ENCODE assay signal across 8 cellular contexts in the genomic region with DNA sequence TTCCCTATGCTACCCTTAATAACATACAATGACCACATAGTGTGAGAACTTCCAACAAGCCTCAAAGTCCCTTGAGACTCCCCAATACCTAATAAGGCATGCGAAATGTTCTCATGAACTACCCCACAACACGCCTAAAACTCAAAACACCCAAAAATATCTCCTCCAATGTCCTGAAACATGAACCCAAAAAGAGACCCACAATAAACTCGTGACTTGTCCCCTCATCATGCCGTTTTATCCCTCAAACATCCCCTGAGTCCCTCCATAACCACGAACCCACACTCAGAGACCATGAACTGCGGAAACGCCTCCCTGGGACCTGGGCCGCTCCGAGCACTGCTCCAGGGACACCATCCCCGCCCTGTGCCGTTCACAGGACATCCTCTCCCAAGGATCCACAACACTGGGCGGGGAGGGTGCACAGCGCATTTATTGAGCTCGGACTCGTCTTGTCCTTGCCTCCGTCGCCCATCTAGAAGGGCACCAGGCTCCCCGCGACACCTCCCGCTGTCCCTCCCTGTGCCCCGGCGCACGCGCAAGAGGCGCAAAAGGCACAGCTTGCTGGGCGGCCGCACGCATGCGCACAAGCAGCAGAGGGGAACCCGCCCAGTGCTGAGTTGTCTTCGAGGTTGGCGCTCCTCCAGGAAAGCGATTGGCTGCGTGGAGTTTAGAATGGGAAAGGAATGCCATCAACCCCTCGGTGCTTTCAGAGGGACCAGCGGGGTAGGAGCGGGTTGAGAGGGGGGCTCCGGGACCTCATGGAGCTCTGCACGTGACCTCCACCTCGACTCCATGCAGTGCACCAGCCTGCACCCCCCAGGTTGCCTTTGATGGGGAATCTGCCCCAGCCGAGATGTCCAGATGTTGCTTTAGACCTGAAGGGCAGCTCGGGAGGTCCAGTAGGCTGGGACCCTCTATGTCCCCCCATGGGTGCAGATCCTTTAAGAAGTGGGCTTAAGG. TPM values are rescaled to one million over a fixed set of nuclear protein-coding genes. Genes with fewer than 3 reads are reported as not detected.
A peak's percentile ranks its signal among the peaks of the same experiment; 100 is the strongest.
DNase-seq lines count a peak whose midpoint lies in the region; ATAC-seq, FAIRE-seq and TF ChIP-seq lines count a peak whose summit lies in the region.

No MANE protein-coding gene starts in this region.

- intact Hi-C loops in pancreas (cut with DNase I) = no loop called here

- no peak for FAIRE-seq in pancreas (lab: Jason Lieb, UNC)

- H3K4me3 ChIP-seq in HL-60 (replicated peaks; ENCODE audit: insufficient read depth, low read length) (peak overlapping the region; percentile 33), pancreas (peak overlapping the region; percentile 26 to 56 (median 40)), thoracic aorta (peak overlapping the region; percentile 87)

- DNase-seq in 8988T = peak; percentile 98
- peak; percentile 39 to 58 for DNase-seq in HL-60 (ENCODE audit: low read depth in 1 of 2, low spot score in 1 of 2)
- peak; percentile 59 to 75 for DNase-seq in SHP77 (lab: John Stamatoyannopoulos, UW)
- peak; percentile 69 for DNase-seq in activated gamma-delta T cell treated with anti-CD3 and anti-CD28 coated beads, Interleukin-2, amount 50 U/mL, for 16 hours (ENCODE audit: low read depth)
- DNase-seq in foreskin melanocyte = peak; percentile 86
- peak; percentile 90 to 99 (median 94) for DNase-seq in pancreas
- DNase-seq in thoracic aorta (ENCODE audit: low spot score) = peak; percentile 82

- no peaks in the 10 kb centered on the region for H3K36me3 ChIP-seq in pancreas
- no peaks in the 10 kb centered on the region for H3K36me3 ChIP-seq in thoracic aorta

- H3K27me3 ChIP-seq in HL-60 (ENCODE audit: insufficient read depth, poor library complexity, severe bottlenecking) (no peaks in the 10 kb centered on the region), pancreas (no peaks in the 10 kb centered on the region), thoracic aorta (replicated peaks; ENCODE audit: insufficient read depth) (no peaks in the 10 kb centered on the region)

- peaks cover 0 to 12% (median 0%) of the 10 kb centered on the region in 3 donors for H3K4me1 ChIP-seq in pancreas
- H3K4me1 ChIP-seq in thoracic aorta (ENCODE audit: control insufficient read depth in 1 of 2, low read depth in 2 of 2) = peaks cover 5 to 30% of the 10 kb centered on the region in 2 donors

- peak; percentile 66 for TF ChIP-seq POLR2A in GM18526 (IDR thresholded peaks at IDR 0.05; ENCODE audit: extremely low read depth, insufficient read length)

- WGBS in pancreas, 2 donors = 8 to 10% methylated on average over 42 of the region's 42 CpGs

- H3K9me3 ChIP-seq in pancreas (no peaks in the 10 kb centered on the region), thoracic aorta (no peaks in the 10 kb centered on the region)

- peak; percentile 94 to 96 (median 96) for ATAC-seq in pancreas
- peak; percentile 85 for ATAC-seq in thoracic aorta (ENCODE audit: insufficient number of reproducible peaks, low FRiP score, low read depth)

- no peak for TF ChIP-seq CTCF in HL-60 (IDR thresholded peaks at IDR 0.05; ENCODE audit: insufficient read depth, low read length)
- no peak for TF ChIP-seq CTCF in pancreas (IDR thresholded peaks at IDR 0.05)
- no peak for TF ChIP-seq CTCF in thoracic aorta (IDR thresholded peaks at IDR 0.05)

- H3K27ac ChIP-seq in HL-60 (replicated peaks) (no peak overlapping the region), pancreas (peak overlapping the region in 3 of 4 donors; percentile 60 to 69 (median 66)), thoracic aorta (peak overlapping the region; percentile 88 to 92)

RNA-seq across cellular contexts. Expression of a gene that starts 8.8 kb away (rescaled TPM):
- total RNA-seq in pancreas (10 to 100 TPM; 12.2 to 33.4 (median 16.7) TPM), thoracic aorta (1 to 10 TPM in 1 of 2 donors, under 1 TPM in 1; 0.68 to 6.4 TPM)
- 10 to 100 TPM; 33.9 to 59.1 TPM for polyA plus RNA-seq in pancreas

RNA-seq across cellular contexts. Expression of a gene that starts 10.5 kb away (rescaled TPM):
- 1 to 10 TPM in 5 of 6 donors, under 1 TPM in 1; 0.38 to 2.5 (median 1.7) TPM for total RNA-seq in pancreas
- 10 to 100 TPM in 1 of 2 donors, 1 to 10 TPM in 1; 8.0 to 17.9 TPM for polyA plus RNA-seq in pancreas
- 10 to 100 TPM in 1 of 2 donors, 1 to 10 TPM in 1; 7.9 to 17.4 TPM for total RNA-seq in thoracic aorta

RNA-seq across cellular contexts. Expression of a gene that starts 14.2 kb away (rescaled TPM):
- total RNA-seq in pancreas = 1 to 10 TPM; 2.8 to 6.8 (median 4.6) TPM
- 10 to 100 TPM in 1 of 2 donors, 1 to 10 TPM in 1; 9.3 to 16.1 TPM for polyA plus RNA-seq in pancreas
- total RNA-seq in thoracic aorta = 10 to 100 TPM; 50.7 to 65.8 TPM

RNA-seq across cellular contexts. Expression of a gene that starts 18.7 kb away (rescaled TPM):
- total RNA-seq in pancreas (under 1 TPM in 1 of 6 donors, not detected in 5; 0.23 TPM), thoracic aorta (not detected)
- under 1 TPM in 1 of 2 donors, not detected in 1; 0.61 TPM for polyA plus RNA-seq in pancreas

RNA-seq across cellular contexts. Expression of a gene that starts 30.2 kb away (rescaled TPM):
- total RNA-seq in pancreas (10 to 100 TPM in 3 of 6 donors, 1 to 10 TPM in 3; 2.6 to 34.1 (median 9.2) TPM), thoracic aorta (100 to 1,000 TPM in 1 of 2 donors, 10 to 100 TPM in 1; 65.0 to 106 TPM)
- 100 to 1,000 TPM in 1 of 2 donors, 10 to 100 TPM in 1; 31.9 to 101 TPM for polyA plus RNA-seq in pancreas

Comparison
In these comparisons a context has a peak if more than half of its experiments do, and no peak if none do; other contexts are left out.
1. H3K4me3 ChIP-seq: peak in every context shown above with its lines; median percentile 87 in thoracic aorta; 40 in pancreas; 33 in HL-60.
2. RNA of a gene that starts 14.2 kb away (total RNA-seq): 50.7 to 65.8 TPM in thoracic aorta; 2.8 to 6.8 TPM in pancreas; every median in the first group is over 4 times any median in the second.
3. Peak in every context shown above with its lines, with median percentiles within 50 percentile points of each other: DNase-seq.